In genomic region chr3:175662815-175663214, GRCh38 we compare ENCODE assay signal across 31 cellular contexts.
"Had no signal": no experiment of that assay in that cellular context is flagged by ENCODE, and none has a peak within 500 bp of the region (broad histone marks: within the 10 kb centered on the region; RNA-seq: fewer than 3 reads in every experiment).

No MANE protein-coding gene starts in this region.

- H3K4me3 ChIP-seq: neural progenitor cell, ovary, psoas muscle, skin epidermis, smooth muscle cell, spleen, suprapubic skin, testis, tibial artery, transverse colon, upper lobe of right lung, uterus had no signal

- H3K4me2 ChIP-seq: neural progenitor cell, smooth muscle cell had no signal

- DNase-seq: natural killer cell; occipital lobe; ovary; posterior cingulate gyrus; psoas muscle; right cardiac atrium; spleen; stimulated activated CD4-positive, alpha-beta T cell treated with anti-CD3 and anti-CD28 coated beads, Interleukin-12 subunit alpha, Interleukin-12 subunit beta, amount 100 ng/mL, for 4 hours; stimulated activated CD4-positive, alpha-beta T cell treated with anti-CD3 and anti-CD28 coated beads, Interleukin-1b, Interleukin-23, amount 100 ng/mL, for 48 hours; stimulated activated CD4-positive, alpha-beta T cell treated with anti-CD3 and anti-CD28 coated beads, Interleukin-4, amount 100 ng/mL, for 1 hour; stimulated activated CD4-positive, alpha-beta T cell treated with anti-CD3 and anti-CD28 coated beads, Interleukin-4, amount 100 ng/mL, for 4 hours; stimulated activated CD8-positive, alpha-beta memory T cell treated with anti-CD3 and anti-CD28 coated beads, Interleukin-4, amount 100 ng/mL, for 48 hours; stimulated activated naive CD4-positive, alpha-beta T cell; stimulated activated naive CD8-positive, alpha-beta T cell treated with anti-CD3 and anti-CD28 coated beads, Interleukin-15, amount 100 ng/mL, for 72 hours; stimulated activated naive CD8-positive, alpha-beta T cell treated with anti-CD3 and anti-CD28 coated beads, Interleukin-15, Interleukin-2, amounts not matched to agents 100 U/mL and 50 U/mL, for 24 hours; substantia nigra; testis; tibial artery; transverse colon; upper lobe of right lung; uterus had no signal

- H3K27me3 ChIP-seq: neural progenitor cell, ovary, spleen, suprapubic skin, testis, tibial artery, transverse colon, upper lobe of right lung, uterus had no signal

- H2AFZ ChIP-seq: neural progenitor cell, parathyroid adenoma had no signal

- H3K27me3 Mint-ChIP-seq: progenitor cell of endocrine pancreas; stimulated activated memory B cell treated with anti-CD40 and anti-IgM and Interleukin-4, amounts not matched to agents 10 μg/mL and 1 μg/mL and 100 μg/mL, for 72 hours; stimulated activated naive CD8-positive, alpha-beta T cell treated with anti-CD3 and anti-CD28 coated beads, Interleukin-15, amount 100 ng/mL, for 72 hours; type B pancreatic cell had no signal

- H3K9me3 ChIP-seq: ovary, psoas muscle, suprapubic skin, testis, tibial artery, transverse colon, upper lobe of right lung, uterus had no signal

- ATAC-seq: natural killer cell; psoas muscle; right cardiac atrium; sciatic nerve; stimulated activated memory B cell treated with anti-CD40 and anti-IgM and Interleukin-4, amounts not matched to agents 10 μg/mL and 1 μg/mL and 100 μg/mL, for 72 hours; stimulated activated naive CD8-positive, alpha-beta T cell treated with anti-CD3 and anti-CD28 coated beads, Interleukin-15, amount 100 ng/mL, for 72 hours; stimulated activated naive CD8-positive, alpha-beta T cell treated with anti-CD3 and anti-CD28 coated beads, Interleukin-15, Interleukin-2, amounts not matched to agents 100 U/mL and 50 U/mL, for 24 hours; upper lobe of right lung had no signal

- H3K79me2 ChIP-seq: parathyroid adenoma had no signal

- H3K27ac ChIP-seq: neural progenitor cell, ovary, parathyroid adenoma, psoas muscle, skin epidermis, spleen, suprapubic skin, testis, tibial artery, transverse colon, upper lobe of right lung, uterus had no signal

- H3K9me3 Mint-ChIP-seq: nephron, type B pancreatic cell had no signal

- H3K4me1 Mint-ChIP-seq: natural killer cell; nephron; stimulated activated memory B cell treated with anti-CD40 and anti-IgM and Interleukin-4, amounts not matched to agents 10 μg/mL and 1 μg/mL and 100 μg/mL, for 72 hours; stimulated activated naive CD8-positive, alpha-beta T cell treated with anti-CD3 and anti-CD28 coated beads, Interleukin-15, amount 100 ng/mL, for 72 hours had no signal

- H3K9ac ChIP-seq: neural progenitor cell, parathyroid adenoma had no signal

- H3K27ac Mint-ChIP-seq: natural killer cell; nephron; neural progenitor cell; progenitor cell of endocrine pancreas; stimulated activated memory B cell treated with anti-CD40 and anti-IgM and Interleukin-4, amounts not matched to agents 10 μg/mL and 1 μg/mL and 100 μg/mL, for 72 hours; stimulated activated naive CD8-positive, alpha-beta T cell treated with anti-CD3 and anti-CD28 coated beads, Interleukin-15, amount 100 ng/mL, for 72 hours; type B pancreatic cell had no signal

- H3K4me1 ChIP-seq: neural progenitor cell, parathyroid adenoma, psoas muscle, spleen, suprapubic skin, testis, tibial artery, transverse colon, upper lobe of right lung, uterus had no signal

- H3K36me3 Mint-ChIP-seq: natural killer cell; stimulated activated memory B cell treated with anti-CD40 and anti-IgM and Interleukin-4, amounts not matched to agents 10 μg/mL and 1 μg/mL and 100 μg/mL, for 72 hours; type B pancreatic cell had no signal

- H3K36me3 ChIP-seq: neural progenitor cell, ovary, spleen, suprapubic skin, tibial artery, transverse colon, upper lobe of right lung, uterus had no signal

- H3K4me3 Mint-ChIP-seq: natural killer cell; nephron; neural progenitor cell; stimulated activated memory B cell treated with anti-CD40 and anti-IgM and Interleukin-4, amounts not matched to agents 10 μg/mL and 1 μg/mL and 100 μg/mL, for 72 hours; stimulated activated naive CD8-positive, alpha-beta T cell treated with anti-CD3 and anti-CD28 coated beads, Interleukin-15, amount 100 ng/mL, for 72 hours; type B pancreatic cell had no signal
